In the genomic region with DNA sequence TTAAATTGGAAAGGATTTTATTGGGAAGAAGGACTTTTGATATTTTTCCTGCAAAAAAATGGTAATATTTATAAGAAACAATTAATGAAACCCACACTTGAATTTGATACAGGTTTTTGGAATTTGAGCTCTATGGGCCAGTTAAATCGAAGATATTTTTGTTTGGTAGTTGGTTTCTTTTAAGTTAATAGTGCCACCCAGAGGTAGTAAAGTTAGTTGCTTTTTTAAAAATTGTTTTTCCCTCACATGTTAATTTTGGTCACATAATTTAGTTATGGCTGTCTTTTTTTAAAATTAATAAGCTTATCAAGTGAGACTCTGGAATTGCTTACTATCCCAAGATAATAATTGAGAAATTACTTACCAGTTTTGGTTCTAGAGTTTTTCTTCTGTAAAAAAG, we compare ENCODE assay signal across 9 cellular contexts. TPM values are rescaled to one million over a fixed set of nuclear protein-coding genes. Genes with fewer than 3 reads are reported as not detected.
DNase-seq lines count a peak whose midpoint lies in the region; FAIRE-seq and TF ChIP-seq lines count a peak whose summit lies in the region.
"Had no signal": no experiment of that assay in that cellular context is flagged by ENCODE, and none has a peak within 500 bp of the region (broad histone marks: within the 10 kb centered on the region; RNA-seq: fewer than 3 reads in every experiment).

No MANE protein-coding gene starts in this region.

- no peaks in the 10 kb centered on the region; the same call in 1 of the 2 replicates for H4K20me1 ChIP-seq in PC-9 (ENCODE audit: insufficient read depth)

- BruUV-seq in PC-9 (replicated peaks; lab: Mats Ljungman, UMichigan): no TSS peak

- H3K36me3 ChIP-seq in PC-9 (ENCODE audit: low read depth): peaks cover 45% of the 10 kb centered on the region
- H3K36me3 ChIP-seq in kidney (ENCODE audit: control insufficient read depth in 1 of 2, insufficient read depth in 2 of 2, low read length in 2 of 2): peaks cover 0 to 4% of the 10 kb centered on the region in 2 donors
- H3K36me3 ChIP-seq in prostate gland: peaks cover 0 to 3% of the 10 kb centered on the region in 2 donors

- H3F3A ChIP-seq in PC-9 (ENCODE audit: insufficient read depth, low read depth): 0 out of 2 replicates have a peak, but pooled peaks cover 11% of the 10 kb centered on the region

- WGBS in prostate gland: 0% methylated on average over 1 of the region's 1 CpG

- H3K9me3 ChIP-seq in PC-9 (ENCODE audit: insufficient read depth, low read depth) (peaks cover 10% of the 10 kb centered on the region), kidney (ENCODE audit: control insufficient read depth in 1 of 2, low read length in 2 of 2) (peaks cover under 1 to 4% of the 10 kb centered on the region in 2 donors), prostate gland (no peaks in the 10 kb centered on the region)

- intact Hi-C loops in PC-9 (cut with micrococcal nuclease; ENCODE audit: unreplicated experiment): no loop called here
- intact Hi-C loops in kidney (cut with DNase I): no loop called here
- intact Hi-C loops in prostate gland (cut with DNase I): no loop called here

- H3K9ac ChIP-seq in kidney (ENCODE audit: low read length in 2 of 2): no peak overlapping the region

- H3K27me3 ChIP-seq in PC-9 (ENCODE audit: insufficient read depth, low read depth) (no peaks in the 10 kb centered on the region), prostate gland (replicated peaks; ENCODE audit: insufficient read depth) (no peaks in the 10 kb centered on the region)

- H3K4me2 ChIP-seq in PC-9: no peak overlapping the region

- no peak for FAIRE-seq in kidney (lab: Jason Lieb, UNC)
- FAIRE-seq: GM12891 had no signal

- H3K9me2 ChIP-seq in PC-9 (ENCODE audit: insufficient read depth): no peaks in the 10 kb centered on the region

- no peak overlapping the region for H2AFZ ChIP-seq in PC-9

- no peak for TF ChIP-seq POLR2A in prostate gland (IDR thresholded peaks at IDR 0.05)

- H3K4me1 ChIP-seq in PC-9 (replicated peaks; ENCODE audit: insufficient read depth) (no peaks in the 10 kb centered on the region), kidney (ENCODE audit: control insufficient read depth in 1 of 2, insufficient read depth in 1 of 2, low read depth in 1 of 2, low read length in 2 of 2) (no peaks in the 10 kb centered on the region), prostate gland (replicated peaks) (no peaks in the 10 kb centered on the region)

- H3K4me3 ChIP-seq in PC-9 (no peak overlapping the region), fibroblast of mammary gland (ENCODE audit: control insufficient read depth, low read depth, low read length) (no peak overlapping the region), kidney (ENCODE audit: low read length in 2 of 2) (no peak overlapping the region), prostate gland (no peak overlapping the region)

- H3K27ac ChIP-seq in 22Rv1 (no peak overlapping the region), PC-9 (no peak overlapping the region), kidney (ENCODE audit: low read depth in 2 of 2, low read length in 2 of 2) (no peak overlapping the region), prostate gland (no peak overlapping the region)

- DNase-seq in GM10266 (ENCODE audit: extremely low spot score) (no peak), PC-9 (no peak), fibroblast of mammary gland (ENCODE audit: low read depth) (peak; percentile 31), NCI-H1436 (lab: John Stamatoyannopoulos, UW) (no peak), kidney (no peak), prostate gland (ENCODE audit: low spot score) (no peak)
- DNase-seq in activated CD4-positive, alpha-beta T cell treated with anti-CD3 and anti-CD28 coated beads for 1 hour: no peak

- TF ChIP-seq CTCF in 22Rv1 (IDR thresholded peaks at IDR 0.05) (peak; percentile 61), GM10266 (IDR thresholded peaks at IDR 0.05; ENCODE audit: control insufficient read depth, insufficient read depth, low read depth, missing control alignments) (peak; percentile 41), PC-9 (conservative IDR thresholded peaks at IDR 0.05) (peak; percentile 75), fibroblast of mammary gland (conservative IDR thresholded peaks at IDR 0.05; ENCODE audit: control insufficient read depth, insufficient read depth, low read depth, low read length) (peak; percentile 41), kidney (IDR thresholded peaks at IDR 0.05; ENCODE audit: borderline replicate concordance, extremely low read depth, insufficient read depth) (no peak), prostate gland (IDR thresholded peaks at IDR 0.05) (peak in 2 of 4 experiments; percentile 41 to 46)

- CTCF ChIA-PET in PC-9 (lab: Charles Lee): interaction anchor here (0.7 to 0.9 kb wide), 2 partner anchors 413 to 420 kb away, joined by 3 read pairs; no protein-coding TSS in a partner anchor

- POLR2A ChIA-PET in PC-9 (lab: Charles Lee; ENCODE audit: unreplicated experiment): interaction anchor here (0.6 kb wide), 1 partner anchor 136 kb away, joined by 6 read pairs; no protein-coding TSS in a partner anchor

- H3K79me2 ChIP-seq in PC-9 (ENCODE audit: low read depth): 0 out of 2 replicates have a peak, but pooled peaks cover 4% of the 10 kb centered on the region

RNA-seq across cellular contexts. Expression of a gene that starts 7.1 kb away (rescaled TPM):
- total RNA-seq in PC-9 (2021) (26.5 and 33.3 TPM in 2 replicates), kidney (9.7 TPM), prostate gland (10 to 100 TPM; 18.5 to 28.9 TPM)
- 3.0 TPM for polyA plus RNA-seq in kidney (ENCODE audit: insufficient read depth, low read depth, low replicate concordance)
